ENCODE assay signal across 21 cellular contexts in the genomic region with DNA sequence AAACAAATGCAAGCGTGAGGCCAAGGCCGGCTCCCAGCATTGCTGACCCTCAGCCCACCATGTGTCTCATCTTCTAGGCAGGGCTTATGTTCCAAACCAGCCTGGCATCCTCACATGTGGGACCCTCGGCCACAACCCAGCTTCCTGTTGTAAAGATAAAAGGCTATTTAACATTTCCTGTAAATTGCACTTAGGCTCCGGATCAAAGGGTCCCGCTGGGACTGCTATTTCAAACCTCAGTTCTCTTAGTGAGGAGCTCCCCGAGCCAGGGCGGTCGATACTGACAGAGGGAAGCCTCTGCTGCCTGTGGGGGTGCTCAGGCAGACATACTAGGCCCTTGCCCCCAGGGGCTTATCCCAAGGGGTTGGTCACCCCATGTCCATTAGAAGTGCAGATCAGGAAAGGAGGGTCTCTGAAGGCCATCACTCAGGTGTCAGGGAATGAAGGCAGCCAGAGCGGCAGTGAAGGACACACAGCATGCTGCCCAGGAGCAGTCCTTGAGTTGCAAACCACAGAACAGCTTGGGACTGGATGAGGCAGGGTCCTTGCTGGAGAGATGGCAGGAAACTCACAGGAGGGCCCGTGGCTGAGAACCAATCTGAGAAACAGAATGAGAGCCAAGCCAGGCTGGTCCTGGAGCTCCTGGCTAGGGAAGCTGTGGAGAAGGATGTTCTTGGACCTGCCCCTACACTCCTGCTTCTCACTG.
DNase-seq lines count a peak whose midpoint lies in the region; TF ChIP-seq lines count a peak whose summit lies in the region.
"Had no signal": no experiment of that assay in that cellular context is flagged by ENCODE, and none has a peak within 500 bp of the region (broad histone marks: within the 10 kb centered on the region; RNA-seq: fewer than 3 reads in every experiment).

No MANE protein-coding gene starts in this region.

- no peak overlapping the region for H2BK120ac ChIP-seq in neuronal stem cell (ENCODE audit: low read depth, low read length)

- peaks cover 23% of the 10 kb centered on the region for H3K4me1 ChIP-seq in HEK293 (ENCODE audit: control insufficient read depth, insufficient read depth, low read length)
- H3K4me1 ChIP-seq in neuronal stem cell (ENCODE audit: control insufficient read depth in 2 of 2, insufficient read depth in 1 of 2, low read depth in 1 of 2, low read length in 2 of 2): peaks cover 6 to 23% of the 10 kb centered on the region in 2 donors
- H3K4me1 ChIP-seq: upper lobe of right lung had no signal

- H2AK5ac ChIP-seq in neuronal stem cell (ENCODE audit: low read depth, low read length): peak overlapping the region; percentile 20

- H3K36me3 Mint-ChIP-seq in activated CD4-positive, alpha-beta T cell treated with anti-CD3 and anti-CD28 coated beads, Interleukin-2, amount 10 ng/mL, durations not matched to agents 7 days and 5 days (ENCODE audit: low read depth): no peaks in the 10 kb centered on the region
- H3K36me3 Mint-ChIP-seq in activated naive CD8-positive, alpha-beta T cell treated with anti-CD3 and anti-CD28 coated beads for 36 hours: no peaks in the 10 kb centered on the region

- H2BK12ac ChIP-seq in neuronal stem cell (ENCODE audit: low read length): no peak overlapping the region

- H2BK15ac ChIP-seq in neuronal stem cell (ENCODE audit: low read length): peak overlapping the region; percentile 64

- H3K9me3 Mint-ChIP-seq in activated CD4-positive, alpha-beta T cell treated with anti-CD3 and anti-CD28 coated beads, Interleukin-2, amount 10 ng/mL, durations not matched to agents 7 days and 5 days: no peaks in the 10 kb centered on the region
- no peaks in the 10 kb centered on the region for H3K9me3 Mint-ChIP-seq in activated naive CD8-positive, alpha-beta T cell treated with anti-CD3 and anti-CD28 coated beads for 36 hours

- peaks cover 18% of the 10 kb centered on the region for H3K4me1 Mint-ChIP-seq in activated CD4-positive, alpha-beta T cell treated with anti-CD3 and anti-CD28 coated beads, Interleukin-2, amount 10 ng/mL, durations not matched to agents 7 days and 5 days
- H3K4me1 Mint-ChIP-seq in activated naive CD8-positive, alpha-beta T cell treated with anti-CD3 and anti-CD28 coated beads for 36 hours: peaks cover 22% of the 10 kb centered on the region

- no peak overlapping the region for H2BK5ac ChIP-seq in neuronal stem cell (ENCODE audit: low read length)

- peak overlapping the region; percentile 17 for H3K9ac ChIP-seq in neuronal stem cell (ENCODE audit: low read depth, low read length, poor library complexity)
- H3K9ac ChIP-seq: GM23248 had no signal

- no peak overlapping the region for H3K27ac ChIP-seq in HEK293 (ENCODE audit: extremely low read depth, low read depth, low read length)
- no peak overlapping the region for H3K27ac ChIP-seq in neuronal stem cell (replicated peaks; ENCODE audit: low read length)
- H3K27ac ChIP-seq: GM23248, upper lobe of right lung had no signal

- peak overlapping the region; percentile 61 for H3K14ac ChIP-seq in neuronal stem cell (ENCODE audit: low read length)

- H3K4me3 ChIP-seq in HEK293 (ENCODE audit: low read depth, low read length): no peak overlapping the region
- H3K4me3 ChIP-seq in neuronal stem cell (ENCODE audit: low read length in 2 of 2): no peak overlapping the region
- H3K4me3 ChIP-seq: GM12878, GM23248, K562, upper lobe of right lung had no signal

- H3K79me1 ChIP-seq in neuronal stem cell (ENCODE audit: low read depth, low read length): no peaks in the 10 kb centered on the region

- DNase-seq in activated CD4-positive, alpha-beta T cell treated with anti-CD3 and anti-CD28 coated beads, Interleukin-2, amount 10 ng/mL, durations not matched to agents 7 days and 5 days: peak; percentile 45
- no peak for DNase-seq in activated CD4-positive, alpha-beta T cell treated with anti-CD3 and anti-CD28 coated beads, Interleukin-2, amount 50 U/mL, for 48 hours
- DNase-seq in activated naive CD8-positive, alpha-beta T cell treated with anti-CD3 and anti-CD28 coated beads for 36 hours: peak; percentile 3
- DNase-seq in neuronal stem cell (ENCODE audit: low spot score): no peak
- no peak for DNase-seq in GM13977 (ENCODE audit: low spot score)
- no peak for DNase-seq in 8988T
- no peak for DNase-seq in GM03348 (ENCODE audit: low spot score)
- DNase-seq: activated B cell treated with CpG ODN at 0.5 μM for 24 hours; activated T-cell treated with anti-CD3 and anti-CD28 coated beads, Interleukin-2, amount 50 U/mL, for 1 hour; aorta; COR-L47; GM23248; left colon; NCI-H226; NK-92 treated with Interleukin-12 subunit alpha and Interleukin-12 subunit beta, amount 100 ng/mL, for 24 hours; stimulated activated CD4-positive, alpha-beta T cell treated with anti-CD3 and anti-CD28 coated beads, Interleukin-4, amount 100 ng/mL, for 4 hours; upper lobe of right lung had no signal

- H3K4me2 ChIP-seq in neuronal stem cell (ENCODE audit: insufficient read depth, low read length, poor library complexity, severe bottlenecking): no peak overlapping the region

- POLR2A ChIA-PET in activated CD4-positive, alpha-beta T cell treated with anti-CD3 and anti-CD28 coated beads, Interleukin-2, amount 10 ng/mL, durations not matched to agents 7 days and 5 days (lab: Charles Lee): no interaction called here
- POLR2A ChIA-PET in HEK293 (lab: Yijun Ruan, JAX): no interaction called here

- H3K27ac Mint-ChIP-seq in activated CD4-positive, alpha-beta T cell treated with anti-CD3 and anti-CD28 coated beads, Interleukin-2, amount 10 ng/mL, durations not matched to agents 7 days and 5 days: peak overlapping the region; percentile 20
- H3K27ac Mint-ChIP-seq in activated naive CD8-positive, alpha-beta T cell treated with anti-CD3 and anti-CD28 coated beads for 36 hours: peak overlapping the region; percentile 59
- H3K27ac Mint-ChIP-seq: activated B cell treated with CpG ODN at 0.5 μM for 24 hours; T-helper 1 cell treated with Interleukin-12 subunit alpha and Interleukin-12 subunit beta and Interleukin-4 antibody, amounts not matched to agents 30 μg/mL and 1 μg/mL, for 36 hours had no signal

- H3K4ac ChIP-seq in neuronal stem cell (ENCODE audit: low read length): no peak overlapping the region

- in situ Hi-C loops in GM13977 (cut with MboI; ENCODE audit: low pct_unique_long_range_greater_than_20kb, low sequenced_read_pairs, unreplicated experiment): no loop called here

- H3K23ac ChIP-seq in neuronal stem cell (ENCODE audit: low read depth, low read length, poor library complexity): no peak overlapping the region

- TF ChIP-seq CTCF in HEK293 (tag by site-specific recombination; IDR thresholded peaks at IDR 0.05) (no peak), GM13977 (IDR thresholded peaks at IDR 0.05; ENCODE audit: extremely low read depth, insufficient read depth, missing control alignments) (no peak)

- H3K9me3 ChIP-seq in HEK293 (ENCODE audit: control insufficient read depth, insufficient read depth, low read depth, low read length): no peaks in the 10 kb centered on the region
- H3K9me3 ChIP-seq in neuronal stem cell (replicated peaks in 1 of 2; ENCODE audit: control insufficient read depth in 2 of 2, insufficient read depth in 1 of 2, low read depth in 1 of 2, low read length in 2 of 2): no peaks in the 10 kb centered on the region
- H3K9me3 ChIP-seq: upper lobe of right lung had no signal

- H3K36me3 ChIP-seq in HEK293 (ENCODE audit: control insufficient read depth in 2 of 2, insufficient read depth in 1 of 2, low read length in 2 of 2) (no peaks in the 10 kb centered on the region), neuronal stem cell (replicated peaks in 1 of 2; ENCODE audit: control insufficient read depth in 2 of 2, insufficient read depth in 2 of 2, low read length in 2 of 2) (no peaks in the 10 kb centered on the region)
- H3K36me3 ChIP-seq: upper lobe of right lung had no signal

- H3K4me3 Mint-ChIP-seq in activated CD4-positive, alpha-beta T cell treated with anti-CD3 and anti-CD28 coated beads, Interleukin-2, amount 10 ng/mL, durations not matched to agents 7 days and 5 days: no peak overlapping the region
- H3K4me3 Mint-ChIP-seq in activated naive CD8-positive, alpha-beta T cell treated with anti-CD3 and anti-CD28 coated beads for 36 hours: peak overlapping the region; percentile 35
- H3K4me3 Mint-ChIP-seq: activated B cell treated with CpG ODN at 0.5 μM for 24 hours; T-helper 1 cell treated with Interleukin-12 subunit alpha and Interleukin-12 subunit beta and Interleukin-4 antibody, amounts not matched to agents 30 μg/mL and 1 μg/mL, for 36 hours had no signal

- WGBS in neuronal stem cell (ENCODE audit: extremely low coverage in 2 of 2, insufficient read length in 2 of 2, insufficient replicate concordance in 1 of 2), 2 donors: no CpG with 5 or more reads among the region's 10 CpGs

- no peak overlapping the region for H2AFZ ChIP-seq in neuronal stem cell (ENCODE audit: low read length)
- H2AFZ ChIP-seq: GM23248 had no signal

- CTCF ChIA-PET in activated CD4-positive, alpha-beta T cell treated with anti-CD3 and anti-CD28 coated beads, Interleukin-2, amount 10 ng/mL, durations not matched to agents 7 days and 5 days (lab: Charles Lee): no interaction called here
- CTCF ChIA-PET in HEK293 (lab: Yijun Ruan, JAX): no interaction called here

- peaks cover 2% of the 10 kb centered on the region for H3K27me3 Mint-ChIP-seq in activated CD4-positive, alpha-beta T cell treated with anti-CD3 and anti-CD28 coated beads, Interleukin-2, amount 10 ng/mL, durations not matched to agents 7 days and 5 days
- H3K27me3 Mint-ChIP-seq in activated naive CD8-positive, alpha-beta T cell treated with anti-CD3 and anti-CD28 coated beads for 36 hours: peaks cover 5% of the 10 kb centered on the region

- H3K18ac ChIP-seq in neuronal stem cell (ENCODE audit: low read length): peak overlapping the region; percentile 15

- H4K91ac ChIP-seq in neuronal stem cell (ENCODE audit: low read depth, low read length, poor library complexity): no peak overlapping the region

- no peak overlapping the region for H4K8ac ChIP-seq in neuronal stem cell (ENCODE audit: low read depth, low read length)

- H3K27me3 ChIP-seq in neuronal stem cell (ENCODE audit: control insufficient read depth in 3 of 3, insufficient read depth in 3 of 3, low read depth in 1 of 3, low read length in 3 of 3): peaks cover 0 to 20% (median 0%) of the 10 kb centered on the region in 3 experiments
- H3K27me3 ChIP-seq: upper lobe of right lung had no signal

TF ChIP-seq in HEK293, 187 proteins besides CTCF, POLR2A, EP300 and RAD21 (continues in another document):
- no peak for TF ChIP-seq ZNF157 (tag by site-specific recombination; IDR thresholded peaks at IDR 0.05)
- TF ChIP-seq, protein P1, sequence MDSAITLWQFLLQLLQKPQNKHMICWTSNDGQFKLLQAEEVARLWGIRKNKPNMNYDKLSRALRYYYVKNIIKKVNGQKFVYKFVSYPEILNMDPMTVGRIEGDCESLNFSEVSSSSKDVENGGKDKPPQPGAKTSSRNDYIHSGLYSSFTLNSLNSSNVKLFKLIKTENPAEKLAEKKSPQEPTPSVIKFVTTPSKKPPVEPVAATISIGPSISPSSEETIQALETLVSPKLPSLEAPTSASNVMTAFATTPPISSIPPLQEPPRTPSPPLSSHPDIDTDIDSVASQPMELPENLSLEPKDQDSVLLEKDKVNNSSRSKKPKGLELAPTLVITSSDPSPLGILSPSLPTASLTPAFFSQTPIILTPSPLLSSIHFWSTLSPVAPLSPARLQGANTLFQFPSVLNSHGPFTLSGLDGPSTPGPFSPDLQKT (IDR thresholded peaks at IDR 0.05; ENCODE audit: borderline replicate concordance, low read depth, low read length): no peak
- peak; percentile 93 for TF ChIP-seq ZIC2 (tag by site-specific recombination; IDR thresholded peaks at IDR 0.05)

Comparison
In these comparisons a context has a peak if more than half of its experiments do, and no peak if none do; other contexts are left out.
1. DNase-seq: peak in activated CD4-positive, alpha-beta T cell treated with anti-CD3 and anti-CD28 coated beads, Interleukin-2, amount 10 ng/mL, durations not matched to agents 7 days and 5 days (single experiment) and activated naive CD8-positive, alpha-beta T cell treated with anti-CD3 and anti-CD28 coated beads for 36 hours (single experiment); none in activated CD4-positive, alpha-beta T cell treated with anti-CD3 and anti-CD28 coated beads, Interleukin-2, amount 50 U/mL, for 48 hours (0 of 2), neuronal stem cell (single experiment), GM13977 (single experiment), 8988T (single experiment) and GM03348 (single experiment).